Comparison of ENCODE assay signal across 23 cellular contexts in genomic region chr6:73028124-73028766, GRCh38.
DNase-seq lines count a peak whose midpoint lies in the region; ATAC-seq and TF ChIP-seq lines count a peak whose summit lies in the region.
"Had no signal": no experiment of that assay in that cellular context is flagged by ENCODE, and none has a peak within 500 bp of the region (broad histone marks: within the 10 kb centered on the region; RNA-seq: fewer than 3 reads in every experiment).

No MANE protein-coding gene starts in this region.

- H3K4me2 ChIP-seq in PC-9: no peak overlapping the region
- no peak overlapping the region for H3K4me2 ChIP-seq in MM.1S (ENCODE audit: low read depth, low read length)

- H3K9me3 ChIP-seq in PC-9 (ENCODE audit: insufficient read depth, low read depth) (no peaks in the 10 kb centered on the region), MM.1S (replicated peaks; ENCODE audit: insufficient read depth, low read length) (no peaks in the 10 kb centered on the region)
- H3K9me3 ChIP-seq: ascending aorta, Peyer's patch, uterus had no signal

- H3K79me2 ChIP-seq in PC-9 (ENCODE audit: low read depth) (no peaks in the 10 kb centered on the region), MM.1S (ENCODE audit: low read length) (no peaks in the 10 kb centered on the region)

- H3K4me3 ChIP-seq in PC-9: no peak overlapping the region
- H3K4me3 ChIP-seq in MM.1S (ENCODE audit: low read length): no peak overlapping the region
- H3K4me3 ChIP-seq: ascending aorta, Peyer's patch, uterus had no signal

- DNase-seq in NOMO-1 (lab: John Stamatoyannopoulos, UW; ENCODE audit: unreplicated experiment in 2 of 2): peak; percentile 15 to 19
- no peak for DNase-seq in NOMO-1 treated with dmso at 0.1 percent for 144 hours (lab: John Stamatoyannopoulos, UW; ENCODE audit: unreplicated experiment)
- DNase-seq in PC-9: no peak
- peak; percentile 5 for DNase-seq in iPS DF 19.7 (ENCODE audit: low read depth, low spot score)
- DNase-seq in glutamatergic neuron: no peak
- no peak for DNase-seq in cortex of kidney (lab: John Stamatoyannopoulos, UW)
- no peak for DNase-seq in naive thymus-derived CD8-positive, alpha-beta T cell
- no peak for DNase-seq in MM.1S
- DNase-seq: activated CD8-positive, alpha-beta memory T cell treated with anti-CD3 and anti-CD28 coated beads for 24 hours; activated naive CD4-positive, alpha-beta T cell treated with anti-CD3 and anti-CD28 coated beads, Interleukin-2, amount 10 ng/mL, durations not matched to agents 7 days and 5 days; activated T-cell treated with anti-CD3 and anti-CD28 coated beads, Interleukin-2, amount 50 U/mL, for 48 hours; C1 segment of cervical spinal cord; foreskin melanocyte; left colon; NCI-H1092; NCI-H2029; Peyer's patch; T-helper 2 cell; uterus had no signal

- H2AFZ ChIP-seq in PC-9 (peak overlapping the region; percentile 6; the same call in 1 of the 2 replicates), MM.1S (ENCODE audit: low read length) (no peak overlapping the region)

- no peaks in the 10 kb centered on the region for H3K9me3 Mint-ChIP-seq in glutamatergic neuron (ENCODE audit: unreplicated experiment)
- H3K9me3 Mint-ChIP-seq in naive thymus-derived CD8-positive, alpha-beta T cell: no peaks in the 10 kb centered on the region
- H3K9me3 Mint-ChIP-seq: activated naive CD4-positive, alpha-beta T cell treated with anti-CD3 and anti-CD28 coated beads, Interleukin-2, amount 10 ng/mL, durations not matched to agents 7 days and 5 days; natural killer cell treated with Interleukin-12 subunit alpha and Interleukin-12 subunit beta and Interleukin-15 and Interleukin-18, amount 100 ng/mL, for 72 hours had no signal

- no peak overlapping the region for H3K27ac ChIP-seq in PC-9
- no peak overlapping the region for H3K27ac ChIP-seq in MM.1S (ENCODE audit: low read length)
- H3K27ac ChIP-seq: ascending aorta, Peyer's patch, uterus had no signal

- TF ChIP-seq CTCF in PC-9 (conservative IDR thresholded peaks at IDR 0.05) (no peak), glutamatergic neuron (IDR thresholded peaks at IDR 0.05; ENCODE audit: partially characterized antibody, unreplicated experiment) (no peak), MM.1S (IDR thresholded peaks at IDR 0.05; ENCODE audit: low read length) (no peak)

- H3K9me2 ChIP-seq in PC-9 (ENCODE audit: insufficient read depth) (no peaks in the 10 kb centered on the region), MM.1S (replicated peaks; ENCODE audit: insufficient read depth, low read length) (no peaks in the 10 kb centered on the region)

- H3K4me3 Mint-ChIP-seq in glutamatergic neuron (ENCODE audit: unreplicated experiment): no peak overlapping the region
- no peak overlapping the region for H3K4me3 Mint-ChIP-seq in naive thymus-derived CD8-positive, alpha-beta T cell
- H3K4me3 Mint-ChIP-seq: activated naive CD4-positive, alpha-beta T cell treated with anti-CD3 and anti-CD28 coated beads, Interleukin-2, amount 10 ng/mL, durations not matched to agents 7 days and 5 days; natural killer cell treated with Interleukin-12 subunit alpha and Interleukin-12 subunit beta and Interleukin-15 and Interleukin-18, amount 100 ng/mL, for 72 hours had no signal

- H3K36me3 ChIP-seq in PC-9 (ENCODE audit: low read depth): no peaks in the 10 kb centered on the region
- no peaks in the 10 kb centered on the region for H3K36me3 ChIP-seq in MM.1S (replicated peaks; ENCODE audit: insufficient read depth, low read length)
- H3K36me3 ChIP-seq: ascending aorta, Peyer's patch, uterus had no signal

- peaks cover 2% of the 10 kb centered on the region for H3K27me3 Mint-ChIP-seq in glutamatergic neuron (ENCODE audit: unreplicated experiment)
- no peaks in the 10 kb centered on the region for H3K27me3 Mint-ChIP-seq in naive thymus-derived CD8-positive, alpha-beta T cell
- H3K27me3 Mint-ChIP-seq: activated naive CD4-positive, alpha-beta T cell treated with anti-CD3 and anti-CD28 coated beads, Interleukin-2, amount 10 ng/mL, durations not matched to agents 7 days and 5 days; natural killer cell treated with Interleukin-12 subunit alpha and Interleukin-12 subunit beta and Interleukin-15 and Interleukin-18, amount 100 ng/mL, for 72 hours; progenitor cell of endocrine pancreas had no signal

- POLR2A ChIA-PET in PC-9 (lab: Charles Lee; ENCODE audit: unreplicated experiment): no interaction called here
- POLR2A ChIA-PET in naive thymus-derived CD8-positive, alpha-beta T cell (lab: Charles Lee): no interaction called here

- H3K4me1 ChIP-seq in PC-9 (replicated peaks; ENCODE audit: insufficient read depth) (peaks cover 17% of the 10 kb centered on the region), MM.1S (ENCODE audit: low read length) (peaks cover 13% of the 10 kb centered on the region)
- H3K4me1 ChIP-seq: ascending aorta, Peyer's patch, uterus had no signal

- no peaks in the 10 kb centered on the region for H3K4me1 Mint-ChIP-seq in glutamatergic neuron (ENCODE audit: low read depth, unreplicated experiment)
- H3K4me1 Mint-ChIP-seq in naive thymus-derived CD8-positive, alpha-beta T cell: peaks cover 0 to 17% (median 5%) of the 10 kb centered on the region in 4 donors

- no peak for ATAC-seq in naive thymus-derived CD8-positive, alpha-beta T cell
- ATAC-seq: activated CD4-positive, CD25-positive, alpha-beta regulatory T cell treated with anti-CD3 and anti-CD28 coated beads, Interleukin-2, amount 50 U/mL, for 24 hours; left colon; natural killer cell treated with Interleukin-12 subunit alpha and Interleukin-12 subunit beta and Interleukin-15 and Interleukin-18, amount 100 ng/mL, for 72 hours had no signal

- H3K9ac ChIP-seq in MM.1S (ENCODE audit: low read length): no peak overlapping the region

- H3K27me3 ChIP-seq in PC-9 (ENCODE audit: insufficient read depth, low read depth): no peaks in the 10 kb centered on the region
- H3K27me3 ChIP-seq in MM.1S (replicated peaks; ENCODE audit: insufficient read depth, low read length): no peaks in the 10 kb centered on the region
- H3K27me3 ChIP-seq: ascending aorta, Peyer's patch, uterus had no signal

- H4K20me1 ChIP-seq in PC-9 (ENCODE audit: insufficient read depth): no peaks in the 10 kb centered on the region
- H4K20me1 ChIP-seq in MM.1S (ENCODE audit: insufficient read depth, low read length): no peaks in the 10 kb centered on the region

- H3K27ac Mint-ChIP-seq in glutamatergic neuron (ENCODE audit: unreplicated experiment): no peak overlapping the region
- peak overlapping the region in 1 of 10 donors; percentile 60 for H3K27ac Mint-ChIP-seq in naive thymus-derived CD8-positive, alpha-beta T cell
- H3K27ac Mint-ChIP-seq: activated naive CD4-positive, alpha-beta T cell treated with anti-CD3 and anti-CD28 coated beads, Interleukin-2, amount 10 ng/mL, durations not matched to agents 7 days and 5 days; natural killer cell treated with Interleukin-12 subunit alpha and Interleukin-12 subunit beta and Interleukin-15 and Interleukin-18, amount 100 ng/mL, for 72 hours; progenitor cell of endocrine pancreas had no signal

- CTCF ChIA-PET in PC-9 (lab: Charles Lee): no interaction called here

- H3F3A ChIP-seq in PC-9 (ENCODE audit: insufficient read depth, low read depth) (no peaks in the 10 kb centered on the region; the same call in 1 of the 2 replicates), MM.1S (ENCODE audit: insufficient read depth, low read length) (no peaks in the 10 kb centered on the region)

- intact Hi-C loops in PC-9 (cut with micrococcal nuclease; ENCODE audit: unreplicated experiment): no loop called here

- BruUV-seq in PC-9 (replicated peaks; lab: Mats Ljungman, UMichigan): no TSS peak

- H3K36me3 Mint-ChIP-seq in glutamatergic neuron (ENCODE audit: unreplicated experiment): no peaks in the 10 kb centered on the region
- H3K36me3 Mint-ChIP-seq in naive thymus-derived CD8-positive, alpha-beta T cell: peaks cover 0 to 3% (median 0%) of the 10 kb centered on the region in 3 donors
- H3K36me3 Mint-ChIP-seq: activated naive CD4-positive, alpha-beta T cell treated with anti-CD3 and anti-CD28 coated beads, Interleukin-2, amount 10 ng/mL, durations not matched to agents 7 days and 5 days; natural killer cell treated with Interleukin-12 subunit alpha and Interleukin-12 subunit beta and Interleukin-15 and Interleukin-18, amount 100 ng/mL, for 72 hours had no signal

Comparison
In these comparisons a context has a peak if more than half of its experiments do, and no peak if none do; other contexts are left out.
1. DNase-seq: peak in NOMO-1 (2 of 2) and iPS DF 19.7 (single experiment); none in NOMO-1 treated with dmso at 0.1 percent for 144 hours (single experiment), PC-9 (0 of 2), glutamatergic neuron (single experiment), cortex of kidney (single experiment), naive thymus-derived CD8-positive, alpha-beta T cell (0 of 10) and MM.1S (single experiment).